ENCODE assay signal across 8 cellular contexts in the genomic region with DNA sequence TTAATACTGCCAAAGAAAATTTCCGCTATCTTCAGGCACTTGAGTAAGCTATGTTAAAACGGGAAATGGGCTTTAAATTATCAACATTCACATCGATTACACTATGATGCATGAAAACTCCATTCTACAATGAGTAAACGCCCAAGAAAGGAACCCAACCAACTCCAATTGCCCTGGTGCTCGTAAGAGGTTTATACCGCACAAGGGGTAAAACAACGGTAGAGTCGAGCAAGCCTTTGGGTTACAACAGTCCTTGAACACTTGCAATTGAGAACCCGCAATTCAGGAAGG. TPM values are rescaled to one million over a fixed set of nuclear protein-coding genes. Genes with fewer than 3 reads are reported as not detected.
DNase-seq lines count a peak whose midpoint lies in the region; ATAC-seq and TF ChIP-seq lines count a peak whose summit lies in the region.

No MANE protein-coding gene starts in this region.

- H3K36me3 Mint-ChIP-seq in WTC11: no peaks in the 10 kb centered on the region
- H3K36me3 Mint-ChIP-seq in glutamatergic neuron (ENCODE audit: unreplicated experiment): no peaks in the 10 kb centered on the region

- peak overlapping the region; percentile 78 for H3K4me3 ChIP-seq in retinal pigment epithelial cell (ENCODE audit: low read length)

- peak overlapping the region; percentile 92 for H3K4me3 Mint-ChIP-seq in WTC11
- H3K4me3 Mint-ChIP-seq in glutamatergic neuron (ENCODE audit: unreplicated experiment): peak overlapping the region; percentile 99

- H3K27ac Mint-ChIP-seq in WTC11 (peak overlapping the region; percentile 96), glutamatergic neuron (ENCODE audit: unreplicated experiment) (peak overlapping the region; percentile 97)

- ATAC-seq in HG02981 (IDR thresholded peaks at IDR 0.05; ENCODE audit: unreplicated experiment) (peak; percentile 5), WTC11 (no peak)

- DNase-seq in CD1c-positive myeloid dendritic cell (ENCODE audit: extremely low spot score): peak; percentile 82
- DNase-seq in WTC11 (ENCODE audit: low spot score): no peak
- DNase-seq in glutamatergic neuron: no peak
- no peak for DNase-seq in retinal pigment epithelial cell (ENCODE audit: low read depth)
- no peak for DNase-seq in islet precursor cell
- no peak for DNase-seq in stimulated activated CD4-positive, alpha-beta T cell treated with anti-CD3 and anti-CD28 coated beads, Interleukin-2, amount 100 ng/mL, for 48 hours
- DNase-seq in activated CD4-positive, CD25-positive, alpha-beta regulatory T cell treated with anti-CD3 and anti-CD28 coated beads, Interleukin-2, amount 50 U/mL, for 72 hours: no peak

- CTCF ChIA-PET in WTC11 (lab: Charles Lee): interaction anchor here (0.7 to 1.5 kb wide), 4 partner anchors 13 to 131 kb away, joined by 3 to 8 read pairs (median 3); no protein-coding TSS in a partner anchor

- POLR2A ChIA-PET in WTC11 (lab: Charles Lee): interaction anchor here (0.6 kb wide), 1 partner anchor 138 kb away, joined by 4 read pairs; no protein-coding TSS in a partner anchor

- H3K27me3 Mint-ChIP-seq in WTC11 (ENCODE audit: low read depth): no peaks in the 10 kb centered on the region; the same call in 1 of the 2 replicates
- H3K27me3 Mint-ChIP-seq in glutamatergic neuron (ENCODE audit: unreplicated experiment): peaks cover 6% of the 10 kb centered on the region

- H3K4me1 Mint-ChIP-seq in WTC11: peaks cover 57% of the 10 kb centered on the region
- H3K4me1 Mint-ChIP-seq in glutamatergic neuron (ENCODE audit: low read depth, unreplicated experiment): peaks cover 21% of the 10 kb centered on the region

- H3K9me3 Mint-ChIP-seq in WTC11: no peaks in the 10 kb centered on the region
- H3K9me3 Mint-ChIP-seq in glutamatergic neuron (ENCODE audit: unreplicated experiment): peaks cover 5% of the 10 kb centered on the region

- TF ChIP-seq CTCF in WTC11 (IDR thresholded peaks at IDR 0.05): no peak
- TF ChIP-seq CTCF in glutamatergic neuron (IDR thresholded peaks at IDR 0.05; ENCODE audit: partially characterized antibody, unreplicated experiment): no peak
- no peak for TF ChIP-seq CTCF in retinal pigment epithelial cell (conservative IDR thresholded peaks at IDR 0.05; ENCODE audit: low read depth, low read length)

TF ChIP-seq in WTC11, 78 proteins besides CTCF, POLR2A, EP300 and RAD21 (continues in another document):
- TF ChIP-seq EMX1 (CRISPR knock-in tag; IDR thresholded peaks at IDR 0.05) (no peak), FOXJ3 (CRISPR knock-in tag; IDR thresholded peaks at IDR 0.05; ENCODE audit: borderline replicate concordance) (no peak), GTF2I (CRISPR knock-in tag; conservative IDR thresholded peaks at IDR 0.05) (no peak), ZNF512 (CRISPR knock-in tag; IDR thresholded peaks at IDR 0.05; ENCODE audit: borderline replicate concordance) (no peak), ARID4B (CRISPR knock-in tag; IDR thresholded peaks at IDR 0.05; ENCODE audit: borderline replicate concordance) (no peak), AFF4 (CRISPR knock-in tag; IDR thresholded peaks at IDR 0.05; ENCODE audit: borderline replicate concordance) (no peak), USF1 (CRISPR knock-in tag; IDR thresholded peaks at IDR 0.05) (no peak), MXD4 (CRISPR knock-in tag; IDR thresholded peaks at IDR 0.05; ENCODE audit: borderline replicate concordance) (no peak), ZNF121 (CRISPR knock-in tag; IDR thresholded peaks at IDR 0.05) (no peak)
- TF ChIP-seq, protein P1, sequence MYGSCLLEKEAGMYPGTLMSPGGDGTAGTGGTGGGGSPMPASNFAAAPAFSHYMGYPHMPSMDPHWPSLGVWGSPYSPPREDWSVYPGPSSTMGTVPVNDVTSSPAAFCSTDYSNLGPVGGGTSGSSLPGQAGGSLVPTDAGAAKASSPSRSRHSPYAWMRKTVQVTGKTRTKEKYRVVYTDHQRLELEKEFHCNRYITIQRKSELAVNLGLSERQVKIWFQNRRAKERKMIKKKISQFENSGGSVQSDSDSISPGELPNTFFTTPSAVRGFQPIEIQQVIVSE (CRISPR knock-in tag; IDR thresholded peaks at IDR 0.05; ENCODE audit: borderline replicate concordance): no peak

RNA-seq across cellular contexts. Expression of gene AGTPBP1, which starts 1.0 kb away (rescaled TPM):
- total RNA-seq in WTC11 (2021) (53.6 to 54.7 TPM (median 54.4 TPM) in 3 replicates), glutamatergic neuron (ENCODE audit: unreplicated experiment) (117 TPM)
